In the genomic region with DNA sequence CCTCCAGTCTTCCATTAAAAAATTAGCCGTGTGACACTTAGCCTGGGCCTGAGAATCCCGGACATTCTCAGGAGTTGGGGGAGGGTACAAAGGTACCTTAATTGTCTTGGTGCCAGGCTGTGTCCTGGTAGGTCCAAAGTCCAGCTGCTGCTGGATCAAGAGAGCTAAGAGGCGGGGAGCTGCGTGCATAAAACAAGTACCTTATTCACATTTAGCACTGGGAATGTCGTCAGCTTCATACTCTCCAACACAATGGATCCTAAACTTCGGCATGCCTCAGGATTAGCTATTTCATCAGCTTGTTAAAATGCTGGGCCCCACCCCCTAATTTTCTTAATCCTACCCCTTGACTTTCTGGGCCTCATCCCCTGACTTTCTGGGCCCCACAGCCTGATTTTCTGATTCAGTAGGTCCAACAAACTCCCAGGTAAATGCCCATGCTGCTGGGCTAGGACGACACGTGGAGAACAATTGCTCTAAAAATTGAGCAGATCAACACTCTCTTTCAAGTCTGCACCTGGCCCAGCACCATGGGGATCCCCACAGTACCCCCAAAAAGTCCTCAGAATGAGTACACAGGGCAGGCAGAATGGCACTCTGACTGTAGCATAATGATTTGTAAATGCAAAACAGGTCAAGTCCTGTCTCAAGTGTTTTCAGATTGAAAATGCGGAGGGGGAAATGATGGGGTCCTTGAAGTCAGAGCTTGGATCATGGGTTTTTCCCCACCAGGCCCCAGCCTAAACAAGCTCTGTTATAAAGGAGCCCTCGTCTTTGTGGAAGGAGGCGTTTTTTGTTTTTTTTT, we compare ENCODE assay signal across 14 cellular contexts. TPM values are rescaled to one million over a fixed set of nuclear protein-coding genes. Genes with fewer than 3 reads are reported as not detected.
DNase-seq lines count a peak whose midpoint lies in the region; ATAC-seq, FAIRE-seq and TF ChIP-seq lines count a peak whose summit lies in the region.
"Had no signal": no experiment of that assay in that cellular context is flagged by ENCODE, and none has a peak within 500 bp of the region (broad histone marks: within the 10 kb centered on the region; RNA-seq: fewer than 3 reads in every experiment).

No MANE protein-coding gene starts in this region.

- intact Hi-C loops in kidney (cut with DNase I), result no loop called here

- H3K4me1 ChIP-seq in kidney (ENCODE audit: control insufficient read depth in 1 of 2, insufficient read depth in 1 of 2, low read depth in 1 of 2, low read length in 2 of 2), result peaks cover 0 to 2% of the 10 kb centered on the region in 2 donors

- POLR2A ChIA-PET in GM10248 (lab: Yijun Ruan, JAX), result interaction anchor here (0.7 to 1.6 kb wide), 2 partner anchors 23 to 26 kb away, joined by 4 to 5 read pairs; a partner anchor contains a TSS

- no peaks in the 10 kb centered on the region for H3K36me3 Mint-ChIP-seq in activated naive CD4-positive, alpha-beta T cell treated with anti-CD3 and anti-CD28 coated beads, Interleukin-2, amount 10 ng/mL, durations not matched to agents 7 days and 5 days

- no peaks in the 10 kb centered on the region for H3K9me3 ChIP-seq in kidney (ENCODE audit: control insufficient read depth in 1 of 2, low read length in 2 of 2)
- H3K9me3 ChIP-seq: BE2C, MG63 had no signal

- no peak overlapping the region for H3K9ac ChIP-seq in kidney (ENCODE audit: low read length in 2 of 2)

- peaks cover 6% of the 10 kb centered on the region for H3K4me1 Mint-ChIP-seq in activated naive CD4-positive, alpha-beta T cell treated with anti-CD3 and anti-CD28 coated beads, Interleukin-2, amount 10 ng/mL, durations not matched to agents 7 days and 5 days

- CTCF ChIA-PET in GM10248 (lab: Yijun Ruan, JAX), result interaction anchor here (1.5 to 2.1 kb wide), 2 partner anchors 9 to 289 kb away, joined by 5 to 10 read pairs; no protein-coding TSS in a partner anchor
- CTCF ChIA-PET in activated naive CD4-positive, alpha-beta T cell treated with anti-CD3 and anti-CD28 coated beads, Interleukin-2, amount 10 ng/mL, durations not matched to agents 7 days and 5 days (lab: Charles Lee), result interaction anchor here (1.0 kb wide), 1 partner anchor 141 kb away, joined by 4 read pairs; no protein-coding TSS in a partner anchor

- peak overlapping the region; percentile 11 to 28 for H3K27ac ChIP-seq in kidney (ENCODE audit: low read depth in 2 of 2, low read length in 2 of 2)

- no peak overlapping the region for H3K4me3 ChIP-seq in kidney (ENCODE audit: low read length in 2 of 2)
- H3K4me3 ChIP-seq: MG63 had no signal

- no peaks in the 10 kb centered on the region for H3K9me3 Mint-ChIP-seq in activated naive CD4-positive, alpha-beta T cell treated with anti-CD3 and anti-CD28 coated beads, Interleukin-2, amount 10 ng/mL, durations not matched to agents 7 days and 5 days

- H3K4me3 Mint-ChIP-seq in activated naive CD4-positive, alpha-beta T cell treated with anti-CD3 and anti-CD28 coated beads, Interleukin-2, amount 10 ng/mL, durations not matched to agents 7 days and 5 days, result no peak overlapping the region

- peak; percentile 57 for DNase-seq in GM10248 (ENCODE audit: extremely low spot score)
- DNase-seq in kidney, result no peak
- no peak for DNase-seq in activated naive CD4-positive, alpha-beta T cell treated with anti-CD3 and anti-CD28 coated beads, Interleukin-2, amount 10 ng/mL, durations not matched to agents 7 days and 5 days
- DNase-seq in amygdala (lab: John Stamatoyannopoulos, UW), result no peak
- DNase-seq: activated effector memory CD4-positive, alpha-beta T cell treated with Interleukin-2 at 50 U/mL for 16 hours; BE2C; cortex of kidney; MG63; NK-92 treated with Interleukin-12 subunit alpha and Interleukin-12 subunit beta, amount 100 ng/mL, for 24 hours had no signal

- H3K36me3 ChIP-seq in kidney (ENCODE audit: control insufficient read depth in 1 of 2, insufficient read depth in 2 of 2, low read length in 2 of 2), result no peaks in the 10 kb centered on the region
- H3K36me3 ChIP-seq: BE2C, MG63 had no signal

- H3K27ac Mint-ChIP-seq in activated naive CD4-positive, alpha-beta T cell treated with anti-CD3 and anti-CD28 coated beads, Interleukin-2, amount 10 ng/mL, durations not matched to agents 7 days and 5 days, result no peak overlapping the region

- no peak for TF ChIP-seq CTCF in GM10248 (IDR thresholded peaks at IDR 0.05; ENCODE audit: control extremely low read depth, extremely low read depth, low read depth, missing control alignments)
- no peak for TF ChIP-seq CTCF in kidney (IDR thresholded peaks at IDR 0.05; ENCODE audit: borderline replicate concordance, extremely low read depth, insufficient read depth)

- no peak for FAIRE-seq in kidney (lab: Jason Lieb, UNC)
- FAIRE-seq: TTC549 had no signal

- ATAC-seq in GM21447 (IDR thresholded peaks at IDR 0.05; ENCODE audit: unreplicated experiment) (peak; percentile 77), HG03521 (IDR thresholded peaks at IDR 0.05; ENCODE audit: unreplicated experiment) (peak; percentile 50), GM19467 (IDR thresholded peaks at IDR 0.05; ENCODE audit: unreplicated experiment) (no peak), esophagus mucosa (no peak)

- H3K27me3 Mint-ChIP-seq in activated naive CD4-positive, alpha-beta T cell treated with anti-CD3 and anti-CD28 coated beads, Interleukin-2, amount 10 ng/mL, durations not matched to agents 7 days and 5 days, result peaks cover 52% of the 10 kb centered on the region

RNA-seq across cellular contexts. Expression of a gene that starts 5.6 kb away (rescaled TPM):
- total RNA-seq in kidney (17.4 TPM), esophagus mucosa (15.8 TPM)
- polyA plus RNA-seq in kidney (ENCODE audit: insufficient read depth, low read depth, low replicate concordance), result 6.2 TPM

RNA-seq across cellular contexts. Expression of a gene that starts 23.3 kb away (rescaled TPM):
- total RNA-seq in kidney, result 25.5 TPM
- 7.3 TPM for polyA plus RNA-seq in kidney (ENCODE audit: insufficient read depth, low read depth, low replicate concordance)
- total RNA-seq in esophagus mucosa, result 14.1 TPM

Comparison
In these comparisons a context has a peak if more than half of its experiments do, and no peak if none do; other contexts are left out.
1. ATAC-seq: peak in GM21447 (single experiment) and HG03521 (single experiment); none in GM19467 (single experiment) and esophagus mucosa (single experiment).